ENCODE assay signal across 11 cellular contexts in genomic region chr1:85343612-85344255, GRCh38.
DNase-seq lines count a peak whose midpoint lies in the region; ATAC-seq and TF ChIP-seq lines count a peak whose summit lies in the region.
"Had no signal": no experiment of that assay in that cellular context is flagged by ENCODE, and none has a peak within 500 bp of the region (broad histone marks: within the 10 kb centered on the region; RNA-seq: fewer than 3 reads in every experiment).

No MANE protein-coding gene starts in this region.

- no peak for DNase-seq in heart right ventricle
- no peak for DNase-seq in left cardiac atrium
- peak; percentile 80 for DNase-seq in astrocyte of the hippocampus (ENCODE audit: low read depth, low spot score)
- DNase-seq in upper lobe of right lung: no peak
- no peak for DNase-seq in ecto neural progenitor cell (ENCODE audit: low spot score)
- DNase-seq in natural killer cell: no peak
- no peak for DNase-seq in left lobe of liver (ENCODE audit: low spot score)
- DNase-seq: activated CD4-positive, CD25-positive, alpha-beta regulatory T cell treated with anti-CD3 and anti-CD28 coated beads, Interleukin-2, amount 50 U/mL, for 72 hours; MM.1S had no signal

- H3K36me3 Mint-ChIP-seq in natural killer cell: no peaks in the 10 kb centered on the region
- H3K36me3 Mint-ChIP-seq: activated naive CD8-positive, alpha-beta T cell had no signal

- no peaks in the 10 kb centered on the region for H3K27me3 ChIP-seq in heart right ventricle
- no peaks in the 10 kb centered on the region for H3K27me3 ChIP-seq in iPS-20b (ENCODE audit: insufficient read depth, low read length)
- no peaks in the 10 kb centered on the region for H3K27me3 ChIP-seq in upper lobe of right lung

- ATAC-seq in heart right ventricle: no peak
- ATAC-seq in left cardiac atrium: no peak
- no peak for ATAC-seq in upper lobe of right lung
- no peak for ATAC-seq in natural killer cell
- no peak for ATAC-seq in left lobe of liver

- H3K4me3 ChIP-seq in heart right ventricle (no peak overlapping the region), iPS-20b (ENCODE audit: low read length) (no peak overlapping the region), upper lobe of right lung (no peak overlapping the region)

- H3K4me1 ChIP-seq in heart right ventricle (peaks cover 0 to 45% (median 25%) of the 10 kb centered on the region in 9 donors), iPS-20b (ENCODE audit: insufficient read depth, low read length) (peaks cover 36% of the 10 kb centered on the region), upper lobe of right lung (peaks cover 14% of the 10 kb centered on the region)

- H3K27ac ChIP-seq in heart right ventricle (peak overlapping the region in 8 of 10 donors; percentile 26 to 66 (median 39)), iPS-20b (ENCODE audit: low read length) (peak overlapping the region; percentile 74), upper lobe of right lung (peak overlapping the region; percentile 12)

- 19 to 21% methylated on average over 1 of the region's 1 CpG for WGBS in heart right ventricle, 2 donors

- no peaks in the 10 kb centered on the region for H3K9me3 ChIP-seq in heart right ventricle
- H3K9me3 ChIP-seq in iPS-20b (ENCODE audit: insufficient read depth, low read depth, low read length): no peaks in the 10 kb centered on the region
- H3K9me3 ChIP-seq in upper lobe of right lung: no peaks in the 10 kb centered on the region

- no peak overlapping the region for H3K27ac Mint-ChIP-seq in natural killer cell
- H3K27ac Mint-ChIP-seq: activated naive CD8-positive, alpha-beta T cell had no signal

- intact Hi-C loops in heart right ventricle (cut with DNase I): loop anchor here in 3 of 10 donors (5.0 to 10.0 kb wide), 2 partner anchors 51 to 54 kb away; no protein-coding TSS in a partner anchor
- intact Hi-C loops in left cardiac atrium (cut with DNase I): no loop called here
- intact Hi-C loops in upper lobe of right lung (cut with DNase I): no loop called here
- intact Hi-C loops in natural killer cell (cut with micrococcal nuclease): no loop called here

- peak overlapping the region; percentile 56; the same call in 1 of the 2 replicates for H3K9ac ChIP-seq in iPS-20b (ENCODE audit: low read depth, low read length)

- peaks cover 12 to 15% of the 10 kb centered on the region in 2 donors for H3K27me3 Mint-ChIP-seq in natural killer cell (ENCODE audit: low read depth in 2 of 2)

- H3K4me3 Mint-ChIP-seq in natural killer cell: no peak overlapping the region
- H3K4me3 Mint-ChIP-seq: activated naive CD8-positive, alpha-beta T cell had no signal

- H3K9me3 Mint-ChIP-seq in natural killer cell: no peaks in the 10 kb centered on the region

- H3K4me1 Mint-ChIP-seq in natural killer cell: no peaks in the 10 kb centered on the region

- TF ChIP-seq CTCF in heart right ventricle (IDR thresholded peaks at IDR 0.05) (no peak), upper lobe of right lung (IDR thresholded peaks at IDR 0.05) (no peak), natural killer cell (IDR thresholded peaks at IDR 0.05) (no peak)

- H3K36me3 ChIP-seq in heart right ventricle: peaks cover 0 to 2% (median 0%) of the 10 kb centered on the region in 9 donors
- peaks cover 6% of the 10 kb centered on the region; the same call in 1 of the 2 replicates for H3K36me3 ChIP-seq in iPS-20b (ENCODE audit: insufficient read depth, low read depth, low read length)
- H3K36me3 ChIP-seq in upper lobe of right lung: no peaks in the 10 kb centered on the region

Comparison
In these comparisons a context has a peak if more than half of its experiments do, and no peak if none do; other contexts are left out.
1. H3K27ac ChIP-seq: peak in every context shown above with its lines; median percentile 74 in iPS-20b; 39 in heart right ventricle; 12 in upper lobe of right lung.